19 cellular contexts compared by ENCODE assay signal in genomic region chr4:131488772-131489171, GRCh38.
DNase-seq lines count a peak whose midpoint lies in the region; ATAC-seq, FAIRE-seq and TF ChIP-seq lines count a peak whose summit lies in the region.
"Had no signal": no experiment of that assay in that cellular context is flagged by ENCODE, and none has a peak within 500 bp of the region (broad histone marks: within the 10 kb centered on the region; RNA-seq: fewer than 3 reads in every experiment).

No MANE protein-coding gene starts in this region.

- H3K4me3 ChIP-seq in Karpas-422 (ENCODE audit: low read length) = no peak overlapping the region
- no peak overlapping the region for H3K4me3 ChIP-seq in OCI-LY3 (ENCODE audit: low read length)
- H3K4me3 ChIP-seq in astrocyte (ENCODE audit: insufficient read depth, low read depth, low read length) = no peak overlapping the region
- H3K4me3 ChIP-seq in mesenchymal stem cell (ENCODE audit: insufficient read depth in 1 of 2, low read depth in 1 of 2, low read length in 2 of 2) = no peak overlapping the region
- H3K4me3 ChIP-seq: Peyer's patch had no signal

- H3K27ac Mint-ChIP-seq in astrocyte (ENCODE audit: unreplicated experiment) = no peak overlapping the region
- H3K27ac Mint-ChIP-seq: IgD-negative memory B cell had no signal

- no peak overlapping the region for H4K8ac ChIP-seq in mesenchymal stem cell (ENCODE audit: low read length)

- no peaks in the 10 kb centered on the region for H3K9me3 Mint-ChIP-seq in astrocyte (ENCODE audit: unreplicated experiment)

- H3K4me2 ChIP-seq in Karpas-422 (ENCODE audit: low read depth, low read length, poor library complexity, severe bottlenecking) = no peak overlapping the region
- H3K4me2 ChIP-seq in OCI-LY3 (ENCODE audit: low read length) = no peak overlapping the region
- no peak overlapping the region for H3K4me2 ChIP-seq in astrocyte (ENCODE audit: low read length)
- no peak overlapping the region for H3K4me2 ChIP-seq in mesenchymal stem cell (ENCODE audit: low read length, poor library complexity, severe bottlenecking)
- H3K4me2 ChIP-seq: SK-N-SH had no signal

- H2BK12ac ChIP-seq in mesenchymal stem cell (ENCODE audit: low read length in 2 of 2) = no peak overlapping the region

- H3K79me1 ChIP-seq in mesenchymal stem cell (replicated peaks; ENCODE audit: low read length, poor library complexity, severe bottlenecking) = no peaks in the 10 kb centered on the region

- TF ChIP-seq CTCF in OCI-LY3 (IDR thresholded peaks at IDR 0.05; ENCODE audit: low read depth, low read length) (no peak), astrocyte (IDR thresholded peaks at IDR 0.05; ENCODE audit: insufficient read depth, low read depth, low read length) (no peak)

- H3K14ac ChIP-seq in mesenchymal stem cell (ENCODE audit: low read length in 2 of 2) = no peak overlapping the region

- H3K27ac ChIP-seq in Karpas-422 (ENCODE audit: low read length) (no peak overlapping the region), OCI-LY3 (ENCODE audit: low read length) (no peak overlapping the region), astrocyte (ENCODE audit: low read depth, low read length) (no peak overlapping the region), mesenchymal stem cell (ENCODE audit: low read length, poor library complexity, severe bottlenecking) (no peak overlapping the region)
- H3K27ac ChIP-seq: C4-2B, Peyer's patch had no signal

- H3K79me2 ChIP-seq in Karpas-422 (ENCODE audit: low read length) (no peaks in the 10 kb centered on the region), OCI-LY3 (ENCODE audit: low read length) (no peaks in the 10 kb centered on the region), astrocyte (ENCODE audit: insufficient read depth, low read length) (no peaks in the 10 kb centered on the region)

- H2AK5ac ChIP-seq in mesenchymal stem cell (ENCODE audit: low read length, severe bottlenecking) = no peak overlapping the region

- H2BK15ac ChIP-seq in mesenchymal stem cell (ENCODE audit: low read depth, poor library complexity, severe bottlenecking) = no peak overlapping the region

- H3K9me3 ChIP-seq in Karpas-422 (ENCODE audit: low read length) (peaks cover 11% of the 10 kb centered on the region), OCI-LY3 (ENCODE audit: insufficient read depth, low read length) (no peaks in the 10 kb centered on the region), astrocyte (ENCODE audit: insufficient read depth, low read depth, low read length) (no peaks in the 10 kb centered on the region), mesenchymal stem cell (ENCODE audit: control insufficient read depth, low read length) (no peaks in the 10 kb centered on the region)
- H3K9me3 ChIP-seq: Peyer's patch, SK-N-SH had no signal

- no peak for DNase-seq in Karpas-422
- peak; percentile 21 for DNase-seq in astrocyte (ENCODE audit: low read depth)
- DNase-seq in mesenchymal stem cell = peak; percentile 66
- no peak for DNase-seq in Right ventricle myocardium superior
- no peak for DNase-seq in amygdala (lab: John Stamatoyannopoulos, UW)
- no peak for DNase-seq in stimulated activated CD4-positive, alpha-beta T cell treated with anti-CD3 and anti-CD28 coated beads, Interleukin-12 subunit alpha, Interleukin-12 subunit beta, amount 100 ng/mL, for 4 hours
- DNase-seq: AML-193, DMS79, NCI-H187 treated with DMSO at 0.1 percent for 48 hours, NCI-H2227 treated with DMSO at 0.1 percent for 48 hours, NCI-H510A treated with DMSO at 0.1 percent for 48 hours, Peyer's patch, SK-N-SH had no signal

- H2AFZ ChIP-seq in Karpas-422 (ENCODE audit: low read length) (peak overlapping the region; percentile 4; the same call in 1 of the 2 replicates), OCI-LY3 (ENCODE audit: low read depth, low read length) (peak overlapping the region; percentile 69; the same call in 1 of the 2 replicates), astrocyte (ENCODE audit: low read depth, low read length) (no peak overlapping the region), mesenchymal stem cell (ENCODE audit: low read depth, low read length) (no peak overlapping the region)

- H3K36me3 Mint-ChIP-seq in astrocyte (ENCODE audit: low read depth, unreplicated experiment) = no peaks in the 10 kb centered on the region
- H3K36me3 Mint-ChIP-seq: IgD-negative memory B cell had no signal

- H3K9ac ChIP-seq in Karpas-422 (ENCODE audit: low read length) (no peak overlapping the region), OCI-LY3 (ENCODE audit: low read length) (no peak overlapping the region), astrocyte (ENCODE audit: low read length) (no peak overlapping the region), mesenchymal stem cell (ENCODE audit: low read length) (no peak overlapping the region)
- H3K9ac ChIP-seq: SK-N-SH had no signal

- no peak overlapping the region for H2BK120ac ChIP-seq in mesenchymal stem cell (ENCODE audit: low read depth, low read length)

- ATAC-seq in Right ventricle myocardium superior (ENCODE audit: poor library complexity) (no peak), HG03520 (IDR thresholded peaks at IDR 0.05; ENCODE audit: unreplicated experiment) (no peak)

- H3K27me3 Mint-ChIP-seq in astrocyte (ENCODE audit: low read depth, unreplicated experiment) = no peaks in the 10 kb centered on the region
- H3K27me3 Mint-ChIP-seq: IgD-negative memory B cell had no signal

- H3K27me3 ChIP-seq in Karpas-422 (ENCODE audit: low read length) (no peaks in the 10 kb centered on the region), OCI-LY3 (ENCODE audit: low read depth, low read length) (no peaks in the 10 kb centered on the region), astrocyte (ENCODE audit: insufficient read depth, low read length) (no peaks in the 10 kb centered on the region), mesenchymal stem cell (ENCODE audit: control insufficient read depth in 1 of 2, insufficient read depth in 1 of 2, low read length in 2 of 2) (no peaks in the 10 kb centered on the region)
- H3K27me3 ChIP-seq: Peyer's patch had no signal

- no peaks in the 10 kb centered on the region for H3K4me1 Mint-ChIP-seq in astrocyte (ENCODE audit: low read depth, unreplicated experiment)
- H3K4me1 Mint-ChIP-seq: IgD-negative memory B cell had no signal

- no peak overlapping the region for H3K23ac ChIP-seq in mesenchymal stem cell (ENCODE audit: low read length in 2 of 2)

- WGBS in mesenchymal stem cell = no CpG with 5 or more reads among the region's 2 CpGs

- no peak overlapping the region for H2BK5ac ChIP-seq in mesenchymal stem cell (ENCODE audit: low read depth, low read length, poor library complexity, severe bottlenecking)

- H3K4ac ChIP-seq in mesenchymal stem cell (ENCODE audit: low read depth in 1 of 2, low read length in 2 of 2) = no peak overlapping the region

- H3K18ac ChIP-seq in mesenchymal stem cell (ENCODE audit: low read depth in 1 of 2, low read length in 2 of 2) = no peak overlapping the region

- H3K9me2 ChIP-seq in Karpas-422 (replicated peaks; ENCODE audit: insufficient read depth, low read length) = no peaks in the 10 kb centered on the region
- H3K9me2 ChIP-seq: SK-N-SH had no signal

- FAIRE-seq in astrocyte (lab: Jason Lieb, UNC) = no peak
- FAIRE-seq: H54, HTR-8/SVneo had no signal

- H3K36me3 ChIP-seq in Karpas-422 (ENCODE audit: insufficient read depth, low read length) (no peaks in the 10 kb centered on the region), OCI-LY3 (replicated peaks; ENCODE audit: low read depth, low read length) (no peaks in the 10 kb centered on the region), astrocyte (ENCODE audit: insufficient read depth, low read length) (no peaks in the 10 kb centered on the region), mesenchymal stem cell (ENCODE audit: control insufficient read depth in 1 of 2, insufficient read depth in 2 of 2, low read depth in 1 of 2, low read length in 2 of 2) (no peaks in the 10 kb centered on the region)
- H3K36me3 ChIP-seq: Peyer's patch had no signal

- intact Hi-C loops in Right ventricle myocardium superior (cut with DNase I) = no loop called here

- no peak overlapping the region for H4K91ac ChIP-seq in mesenchymal stem cell (ENCODE audit: low read length)

- H3K4me1 ChIP-seq in Karpas-422 (ENCODE audit: low read length) (no peaks in the 10 kb centered on the region), OCI-LY3 (ENCODE audit: low read length) (no peaks in the 10 kb centered on the region), astrocyte (ENCODE audit: insufficient read depth, low read length) (no peaks in the 10 kb centered on the region), mesenchymal stem cell (ENCODE audit: control insufficient read depth, insufficient read depth, low read depth, low read length) (no peaks in the 10 kb centered on the region)
- H3K4me1 ChIP-seq: Peyer's patch had no signal

- no peak overlapping the region for H3K4me3 Mint-ChIP-seq in astrocyte (ENCODE audit: unreplicated experiment)
- H3K4me3 Mint-ChIP-seq: IgD-negative memory B cell had no signal

- H4K20me1 ChIP-seq in Karpas-422 (ENCODE audit: insufficient read depth, low read depth, low read length) (no peaks in the 10 kb centered on the region), OCI-LY3 (ENCODE audit: insufficient read depth, low read length) (no peaks in the 10 kb centered on the region), astrocyte (ENCODE audit: insufficient read depth, low read length) (no peaks in the 10 kb centered on the region)

Comparison
In these comparisons a context has a peak if more than half of its experiments do, and no peak if none do; other contexts are left out.
1. DNase-seq: peak in astrocyte (single experiment) and mesenchymal stem cell (single experiment); none in Karpas-422 (single experiment), Right ventricle myocardium superior (single experiment), amygdala (0 of 56) and stimulated activated CD4-positive, alpha-beta T cell treated with anti-CD3 and anti-CD28 coated beads, Interleukin-12 subunit alpha, Interleukin-12 subunit beta, amount 100 ng/mL, for 4 hours (single experiment).
2. H2AFZ ChIP-seq: peak in Karpas-422 (single experiment) and OCI-LY3 (single experiment); none in astrocyte (single experiment) and mesenchymal stem cell (single experiment).